Comparison of ENCODE assay signal across 20 cellular contexts in genomic region chr1:93238425-93238824, GRCh38. TPM values are rescaled to one million over a fixed set of nuclear protein-coding genes. Genes with fewer than 3 reads are reported as not detected.
DNase-seq lines count a peak whose midpoint lies in the region; ATAC-seq, FAIRE-seq and TF ChIP-seq lines count a peak whose summit lies in the region.
"Had no signal": no experiment of that assay in that cellular context is flagged by ENCODE, and none has a peak within 500 bp of the region (broad histone marks: within the 10 kb centered on the region; RNA-seq: fewer than 3 reads in every experiment).

No MANE protein-coding gene starts in this region.

- H3K27ac ChIP-seq in mesenchymal stem cell (ENCODE audit: low read length, poor library complexity, severe bottlenecking), result peak overlapping the region; percentile 67
- H3K27ac ChIP-seq: BLaER1 treated with 17β-estradiol and CSF1 and Interleukin-3, amounts not matched to agents 10 nM and 100 nM had no signal

- H2BK5ac ChIP-seq in mesenchymal stem cell (ENCODE audit: low read depth, low read length, poor library complexity, severe bottlenecking), result no peak overlapping the region

- H2BK12ac ChIP-seq in mesenchymal stem cell (ENCODE audit: low read length in 2 of 2), result no peak overlapping the region

- no peak overlapping the region for H3K4ac ChIP-seq in mesenchymal stem cell (ENCODE audit: low read depth in 1 of 2, low read length in 2 of 2)

- peaks cover 16% of the 10 kb centered on the region for H3K9me3 ChIP-seq in mesenchymal stem cell (ENCODE audit: control insufficient read depth, low read length)

- FAIRE-seq in H54 (lab: Jason Lieb, UNC), result peak; percentile 33
- FAIRE-seq: G401.6, GM12891, GM18507, H1, HepG2 had no signal

- no CpG with 5 or more reads among the region's 1 CpG for WGBS in mesenchymal stem cell

- H2AFZ ChIP-seq in mesenchymal stem cell (ENCODE audit: low read depth, low read length), result no peak overlapping the region

- TF ChIP-seq POLR2A in H54 (IDR thresholded peaks at IDR 0.05; ENCODE audit: low read depth, low read length), result no peak

- no peak overlapping the region for H3K4me2 ChIP-seq in mesenchymal stem cell (ENCODE audit: low read length, poor library complexity, severe bottlenecking)
- H3K4me2 ChIP-seq: BLaER1 treated with 17β-estradiol and CSF1 and Interleukin-3, amounts not matched to agents 10 nM and 100 nM had no signal

- H4K8ac ChIP-seq in mesenchymal stem cell (ENCODE audit: low read length), result no peak overlapping the region

- H3K27me3 ChIP-seq in mesenchymal stem cell (ENCODE audit: control insufficient read depth in 1 of 2, insufficient read depth in 1 of 2, low read length in 2 of 2), result no peaks in the 10 kb centered on the region
- H3K27me3 ChIP-seq: BLaER1 treated with 17β-estradiol and CSF1 and Interleukin-3, amounts not matched to agents 10 nM and 100 nM had no signal

- no peak overlapping the region for H3K4me3 ChIP-seq in mesenchymal stem cell (ENCODE audit: insufficient read depth in 1 of 2, low read depth in 1 of 2, low read length in 2 of 2)
- H3K4me3 ChIP-seq: BLaER1 treated with 17β-estradiol and CSF1 and Interleukin-3, amounts not matched to agents 10 nM and 100 nM; HAP-1 had no signal

- no peaks in the 10 kb centered on the region for H3K4me1 ChIP-seq in mesenchymal stem cell (ENCODE audit: control insufficient read depth, insufficient read depth, low read depth, low read length)
- H3K4me1 ChIP-seq: BLaER1 treated with 17β-estradiol and CSF1 and Interleukin-3, amounts not matched to agents 10 nM and 100 nM had no signal

- no peak overlapping the region for H3K23ac ChIP-seq in mesenchymal stem cell (ENCODE audit: low read length in 2 of 2)

- H3K36me3 ChIP-seq in mesenchymal stem cell (ENCODE audit: control insufficient read depth in 1 of 2, insufficient read depth in 2 of 2, low read depth in 1 of 2, low read length in 2 of 2), result peaks cover 5 to 59% of the 10 kb centered on the region in 2 experiments

- H2AK5ac ChIP-seq in mesenchymal stem cell (ENCODE audit: low read length, severe bottlenecking), result no peak overlapping the region

- ATAC-seq in GM21515 (IDR thresholded peaks at IDR 0.05; ENCODE audit: unreplicated experiment) (no peak), SK-N-SH treated with all-trans-retinoic acid at 6 μM for 48 hours (no peak)
- ATAC-seq: CD8-positive, alpha-beta T cell; HepG2 had no signal

- no peak overlapping the region for H3K14ac ChIP-seq in mesenchymal stem cell (ENCODE audit: low read length in 2 of 2)

- no peak overlapping the region for H2BK120ac ChIP-seq in mesenchymal stem cell (ENCODE audit: low read depth, low read length)

- no peak overlapping the region for H3K18ac ChIP-seq in mesenchymal stem cell (ENCODE audit: low read depth in 1 of 2, low read length in 2 of 2)

- no peak overlapping the region for H2BK15ac ChIP-seq in mesenchymal stem cell (ENCODE audit: low read depth, poor library complexity, severe bottlenecking)

- H3K9ac ChIP-seq in mesenchymal stem cell (ENCODE audit: low read length), result no peak overlapping the region
- H3K9ac ChIP-seq: BLaER1 treated with 17β-estradiol and CSF1 and Interleukin-3, amounts not matched to agents 10 nM and 100 nM had no signal

- H4K91ac ChIP-seq in mesenchymal stem cell (ENCODE audit: low read length), result no peak overlapping the region

- DNase-seq in COR-L47 (lab: John Stamatoyannopoulos, UW) (peak; percentile 12), H54 (ENCODE audit: insufficient read length, low spot score) (no peak), NCI-H774 (lab: John Stamatoyannopoulos, UW) (peak; percentile 6), mesenchymal stem cell (no peak), mucosa of gallbladder (ENCODE audit: low spot score) (no peak)
- no peak for DNase-seq in central memory CD4-positive, alpha-beta T cell
- DNase-seq: 8988T; CD8-positive, alpha-beta T cell; DMS 273 treated with DMSO at 0.1 percent for 48 hours; DMS53; KBM-7 had no signal

- H3K79me1 ChIP-seq in mesenchymal stem cell (replicated peaks; ENCODE audit: low read length, poor library complexity, severe bottlenecking), result peaks cover 2% of the 10 kb centered on the region

TF ChIP-seq in SK-N-SH treated with all-trans-retinoic acid at 6 μM for 48 hours, 23 proteins besides CTCF, POLR2A, EP300 and RAD21 (continues in another document):
- TF ChIP-seq TOX (CRISPR knock-in tag; IDR thresholded peaks at IDR 0.05; ENCODE audit: borderline replicate concordance), result no peak
- TF ChIP-seq ZC3H10 (CRISPR knock-in tag; IDR thresholded peaks at IDR 0.05), result no peak
- TF ChIP-seq TSHZ2 (CRISPR knock-in tag; IDR thresholded peaks at IDR 0.05), result no peak
- TF ChIP-seq, protein P1, sequence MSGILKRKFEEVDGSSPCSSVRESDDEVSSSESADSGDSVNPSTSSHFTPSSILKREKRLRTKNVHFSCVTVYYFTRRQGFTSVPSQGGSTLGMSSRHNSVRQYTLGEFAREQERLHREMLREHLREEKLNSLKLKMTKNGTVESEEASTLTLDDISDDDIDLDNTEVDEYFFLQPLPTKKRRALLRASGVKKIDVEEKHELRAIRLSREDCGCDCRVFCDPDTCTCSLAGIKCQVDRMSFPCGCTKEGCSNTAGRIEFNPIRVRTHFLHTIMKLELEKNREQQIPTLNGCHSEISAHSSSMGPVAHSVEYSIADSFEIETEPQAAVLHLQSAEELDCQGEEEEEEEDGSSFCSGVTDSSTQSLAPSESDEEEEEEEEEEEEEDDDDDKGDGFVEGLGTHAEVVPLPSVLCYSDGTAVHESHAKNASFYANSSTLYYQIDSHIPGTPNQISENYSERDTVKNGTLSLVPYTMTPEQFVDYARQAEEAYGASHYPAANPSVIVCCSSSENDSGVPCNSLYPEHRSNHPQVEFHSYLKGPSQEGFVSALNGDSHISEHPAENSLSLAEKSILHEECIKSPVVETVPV (CRISPR knock-in tag; IDR thresholded peaks at IDR 0.05), result no peak
- TF ChIP-seq SNAI2 (CRISPR knock-in tag; IDR thresholded peaks at IDR 0.05), result no peak
- no peak for TF ChIP-seq RARB (CRISPR knock-in tag; IDR thresholded peaks at IDR 0.05)
- no peak for TF ChIP-seq ZNF8 (CRISPR knock-in tag; IDR thresholded peaks at IDR 0.05)
- TF ChIP-seq, protein P2, sequence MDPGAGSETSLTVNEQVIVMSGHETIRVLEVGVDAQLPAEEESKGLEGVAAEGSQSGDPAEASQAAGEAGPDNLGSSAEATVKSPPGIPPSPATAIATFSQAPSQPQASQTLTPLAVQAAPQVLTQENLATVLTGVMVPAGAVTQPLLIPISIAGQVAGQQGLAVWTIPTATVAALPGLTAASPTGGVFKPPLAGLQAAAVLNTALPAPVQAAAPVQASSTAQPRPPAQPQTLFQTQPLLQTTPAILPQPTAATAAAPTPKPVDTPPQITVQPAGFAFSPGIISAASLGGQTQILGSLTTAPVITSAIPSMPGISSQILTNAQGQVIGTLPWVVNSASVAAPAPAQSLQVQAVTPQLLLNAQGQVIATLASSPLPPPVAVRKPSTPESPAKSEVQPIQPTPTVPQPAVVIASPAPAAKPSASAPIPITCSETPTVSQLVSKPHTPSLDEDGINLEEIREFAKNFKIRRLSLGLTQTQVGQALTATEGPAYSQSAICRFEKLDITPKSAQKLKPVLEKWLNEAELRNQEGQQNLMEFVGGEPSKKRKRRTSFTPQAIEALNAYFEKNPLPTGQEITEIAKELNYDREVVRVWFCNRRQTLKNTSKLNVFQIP (CRISPR knock-in tag; IDR thresholded peaks at IDR 0.05; ENCODE audit: borderline replicate concordance, low read depth), result no peak
- TF ChIP-seq TCF4 (CRISPR knock-in tag; IDR thresholded peaks at IDR 0.05; ENCODE audit: borderline replicate concordance), result no peak
- TF ChIP-seq ZNF70 (CRISPR knock-in tag; IDR thresholded peaks at IDR 0.05), result no peak
- no peak for TF ChIP-seq ESRRG (CRISPR knock-in tag; IDR thresholded peaks at IDR 0.05)
- no peak for TF ChIP-seq ZFP3 (CRISPR knock-in tag; IDR thresholded peaks at IDR 0.05)
- TF ChIP-seq PPARA (CRISPR knock-in tag; IDR thresholded peaks at IDR 0.05; ENCODE audit: borderline replicate concordance), result no peak
- TF ChIP-seq ARNTL (CRISPR knock-in tag; IDR thresholded peaks at IDR 0.05; ENCODE audit: borderline replicate concordance, low read depth), result no peak
- no peak for TF ChIP-seq CSDC2 (CRISPR knock-in tag; IDR thresholded peaks at IDR 0.05)

RNA-seq across cellular contexts. Expression of gene CCDC18, which starts 57.9 kb away (rescaled TPM):
- 3.6 TPM for polyA plus RNA-seq in mesenchymal stem cell (2013, experiment 1 of 2)
- 3.7 TPM for polyA plus RNA-seq in mesenchymal stem cell (2013, experiment 2 of 2)
- 2.8 TPM for total RNA-seq in mucosa of gallbladder

RNA-seq across cellular contexts. Expression of gene TMED5, which starts 58.2 kb away (rescaled TPM):
- polyA plus RNA-seq in mesenchymal stem cell (2013, experiment 1 of 2), result 104 TPM
- polyA plus RNA-seq in mesenchymal stem cell (2013, experiment 2 of 2), result 114 TPM
- total RNA-seq in mucosa of gallbladder, result 98.0 TPM

Comparison
In these comparisons a context has a peak if more than half of its experiments do, and no peak if none do; other contexts are left out.
1. DNase-seq: peak in COR-L47 (single experiment) and NCI-H774 (single experiment); none in H54 (single experiment), mesenchymal stem cell (single experiment), central memory CD4-positive, alpha-beta T cell (single experiment) and mucosa of gallbladder (single experiment).